In genomic region chr12:109020750-109021380, GRCh38 we compare ENCODE assay signal across 2 cellular contexts.
TF ChIP-seq lines count a peak whose summit lies in the region.

SVOP (minus strand) TSS chr12:109021068; CDS start chr12:109020868, 200 bp downstream.

TF ChIP-seq in A549, 52 proteins besides CTCF, POLR2A, EP300 and RAD21:
- no peak for TF ChIP-seq CHD4 (IDR thresholded peaks at IDR 0.05; ENCODE audit: borderline replicate concordance)
- peak; percentile 98 for TF ChIP-seq REST (IDR thresholded peaks at IDR 0.05)
- peak; percentile 68; the same call in 1 of the 2 replicates for TF ChIP-seq HOXB13 (CRISPR knock-in tag; IDR thresholded peaks at IDR 0.05; ENCODE audit: low read depth)
- peak; percentile 94 for TF ChIP-seq EHMT2 (IDR thresholded peaks at IDR 0.05; ENCODE audit: low read depth)
- peak; percentile 65; the same call in 1 of the 2 replicates for TF ChIP-seq FOXS1 (CRISPR knock-in tag; IDR thresholded peaks at IDR 0.05)
- TF ChIP-seq HOXB5 (CRISPR knock-in tag; IDR thresholded peaks at IDR 0.05): peak; percentile 53; the same call in 1 of the 2 replicates
- TF ChIP-seq GATA3 (IDR thresholded peaks at IDR 0.05; ENCODE audit: borderline replicate concordance): no peak
TF ChIP-seq in A549: peak in this region for 5.

TF ChIP-seq in endothelial cell of umbilical vein, 7 proteins besides CTCF, POLR2A, EP300 and RAD21:
- TF ChIP-seq EZH2 (IDR thresholded peaks at IDR 0.05; ENCODE audit: borderline replicate concordance, low read depth, low read length, severe bottlenecking) (no peak), GATA2 (IDR thresholded peaks at IDR 0.05; ENCODE audit: insufficient read depth, insufficient read length, low read depth, low read length) (no peak), FOS (IDR thresholded peaks at IDR 0.05; ENCODE audit: borderline replicate concordance, insufficient read depth, low read length) (no peak), JUN (IDR thresholded peaks at IDR 0.05; ENCODE audit: borderline replicate concordance, insufficient read depth, insufficient read length, low read depth) (no peak), MYC (IDR thresholded peaks at IDR 0.05; ENCODE audit: low read depth, low read length) (no peak), MAX (IDR thresholded peaks at IDR 0.05; ENCODE audit: insufficient read depth, insufficient read length) (peak; percentile 9), POLR2AphosphoS5 (IDR thresholded peaks at IDR 0.05; ENCODE audit: insufficient read depth, low read depth, low read length) (no peak)
